ENCODE assay signal across 8 cellular contexts in genomic region chr1:154972517-154973343, GRCh38. TPM values are rescaled to one million over a fixed set of nuclear protein-coding genes. Genes with fewer than 3 reads are reported as not detected.
DNase-seq lines count a peak whose midpoint lies in the region; ATAC-seq, FAIRE-seq and TF ChIP-seq lines count a peak whose summit lies in the region.

No MANE protein-coding gene starts in this region.

- no peak for FAIRE-seq in frontal cortex (lab: Jason Lieb, UNC)

- TF ChIP-seq EP300 in tibial nerve (IDR thresholded peaks at IDR 0.05), result peak in 1 of 2 donors; percentile 75

- H2AFZ ChIP-seq in Loucy (ENCODE audit: low read length), result no peak overlapping the region

- no peak for ATAC-seq in CD4-positive, alpha-beta T cell (ENCODE audit: poor library complexity)
- ATAC-seq in left colon (peak; percentile 2), GM18868 (IDR thresholded peaks at IDR 0.05; ENCODE audit: unreplicated experiment) (no peak)

- peak overlapping the region; percentile 95 for H3K9ac ChIP-seq in Loucy (ENCODE audit: low read depth, low read length, poor library complexity, severe bottlenecking)

- H3F3A ChIP-seq in Loucy (ENCODE audit: low read depth), result peaks cover 3% of the 10 kb centered on the region; the same call in 1 of the 2 replicates

- CTCF ChIA-PET in CD4-positive, alpha-beta T cell (lab: Charles Lee), result interaction anchor here (0.7 to 10.7 kb wide), 9 partner anchors 10 to 89 kb away, joined by 3 to 71 read pairs (median 5); partner anchors contain the start of genes PBXIP1 and PYGO2

- peak overlapping the region; percentile 94 for H3K27ac ChIP-seq in CD4-positive, alpha-beta T cell (ENCODE audit: low read depth, low read length)
- H3K27ac ChIP-seq in tibial nerve, result peak overlapping the region; percentile 96 to 100 (median 99)

- in situ Hi-C loops in T47D (cut with HindIII; ENCODE audit: low pct_unique_long_range_greater_than_20kb, low sequenced_read_pairs), result no loop called here

- H3K9me2 ChIP-seq in Loucy (replicated peaks; ENCODE audit: low read depth, low read length), result no peaks in the 10 kb centered on the region

- H3K9me3 Mint-ChIP-seq in CD4-positive, alpha-beta T cell, result no peaks in the 10 kb centered on the region

- peaks cover 30% of the 10 kb centered on the region for H3K4me1 Mint-ChIP-seq in CD4-positive, alpha-beta T cell (ENCODE audit: low read depth)

- H3K27ac Mint-ChIP-seq in CD4-positive, alpha-beta T cell, result no peak overlapping the region

- H3K36me3 Mint-ChIP-seq in CD4-positive, alpha-beta T cell (ENCODE audit: low read depth), result peaks cover 28% of the 10 kb centered on the region

- intact Hi-C loops in CD4-positive, alpha-beta T cell (cut with DNase I, micrococcal nuclease), result loop anchor here in 1 of 2 experiments (2.0 kb wide), 2 partner anchors 16 to 44 kb away; partner anchors contain the start of gene PBXIP1
- intact Hi-C loops in left colon (cut with DNase I, micrococcal nuclease), result no loop called here

- no peak overlapping the region for H3K4me3 Mint-ChIP-seq in CD4-positive, alpha-beta T cell

- no peak for TF ChIP-seq CTCF in CD4-positive, alpha-beta T cell (IDR thresholded peaks at IDR 0.05)
- TF ChIP-seq CTCF in Loucy (conservative IDR thresholded peaks at IDR 0.05; ENCODE audit: low read length), result no peak
- TF ChIP-seq CTCF in tibial nerve (IDR thresholded peaks at IDR 0.05), result no peak

- peaks cover 79% of the 10 kb centered on the region for H3K79me2 ChIP-seq in Loucy (ENCODE audit: insufficient read depth, low read length)

- peaks cover 53% of the 10 kb centered on the region for H3K4me1 ChIP-seq in Loucy (ENCODE audit: insufficient read depth, low read length, poor library complexity, severe bottlenecking)
- H3K4me1 ChIP-seq in tibial nerve, result peaks cover 0 to 72% (median 47%) of the 10 kb centered on the region in 4 donors

- no peaks in the 10 kb centered on the region for H3K27me3 Mint-ChIP-seq in CD4-positive, alpha-beta T cell

- WGBS in tibial nerve, 2 donors, result 24 to 30% methylated on average over 18 of the region's 18 CpGs

- no peak for DNase-seq in CD4-positive, alpha-beta T cell
- DNase-seq in T47D (ENCODE audit: low read depth in 1 of 2, low spot score in 1 of 2), result peak; percentile 49 to 93
- DNase-seq in left colon, result peak; percentile 49 to 81
- peak in 1 of 2 donors; percentile 44 for DNase-seq in tibial nerve (ENCODE audit: low spot score in 2 of 2)
- DNase-seq in retina, result no peak
- no peak for DNase-seq in frontal cortex (ENCODE audit: low spot score in 2 of 2)

- peak overlapping the region; percentile 94 for H3K4me3 ChIP-seq in Loucy (ENCODE audit: low read length, poor library complexity, severe bottlenecking)
- peak overlapping the region in 2 of 4 donors; percentile 66 to 75 for H3K4me3 ChIP-seq in tibial nerve

- TF ChIP-seq POLR2A in tibial nerve (IDR thresholded peaks at IDR 0.05), result no peak

- H3K36me3 ChIP-seq in Loucy (ENCODE audit: insufficient read depth, low read length) (peaks cover 9% of the 10 kb centered on the region; the same call in 1 of the 2 replicates), tibial nerve (peaks cover 0 to 17% (median 4%) of the 10 kb centered on the region in 3 donors)

- peaks cover 28% of the 10 kb centered on the region for H4K20me1 ChIP-seq in Loucy (ENCODE audit: insufficient read depth, low read length, poor library complexity, severe bottlenecking)

- POLR2A ChIA-PET in CD4-positive, alpha-beta T cell (lab: Charles Lee), result interaction anchor here (0.7 to 5.6 kb wide), 14 partner anchors 11 to 646 kb away, joined by 3 to 46 read pairs (median 12); partner anchors contain the start of genes ADAM15, FLAD1, PBXIP1 and PMVK

- peak overlapping the region; percentile 73 for H3K4me2 ChIP-seq in Loucy (ENCODE audit: low read depth, low read length, poor library complexity, severe bottlenecking)

- H3K27me3 ChIP-seq in CD4-positive, alpha-beta T cell (ENCODE audit: control insufficient read depth, insufficient read depth, low read length), result no peaks in the 10 kb centered on the region
- H3K27me3 ChIP-seq in Loucy (ENCODE audit: insufficient read depth, low read length, poor library complexity, severe bottlenecking) (no peaks in the 10 kb centered on the region), tibial nerve (no peaks in the 10 kb centered on the region)

- no peaks in the 10 kb centered on the region for H3K9me3 ChIP-seq in CD4-positive, alpha-beta T cell (ENCODE audit: control insufficient read depth, low read length)
- no peaks in the 10 kb centered on the region for H3K9me3 ChIP-seq in Loucy (ENCODE audit: insufficient read depth, low read depth, low read length)
- H3K9me3 ChIP-seq in tibial nerve, result no peaks in the 10 kb centered on the region

RNA-seq across cellular contexts. Expression of gene CKS1B, which starts 1.8 kb away (rescaled TPM):
- total RNA-seq in CD4-positive, alpha-beta T cell, result 1 to 10 TPM; 1.4 to 3.9 TPM
- total RNA-seq in left colon, result 10 to 100 TPM; 22.8 to 35.7 TPM
- total RNA-seq in tibial nerve, result 10 to 100 TPM; 35.2 to 40.5 (median 37.3) TPM
- 12.6 TPM for total RNA-seq in frontal cortex

RNA-seq across cellular contexts. Expression of gene SHC1, which starts 2.2 kb away (rescaled TPM):
- 10 to 100 TPM; 59.9 to 60.0 TPM for total RNA-seq in CD4-positive, alpha-beta T cell
- 100 to 1,000 TPM in 1 of 2 donors, 10 to 100 TPM in 1; 95.3 to 108 TPM for total RNA-seq in left colon
- 100 to 1,000 TPM in 2 of 4 donors, 10 to 100 TPM in 2; 82.9 to 168 (median 101) TPM for total RNA-seq in tibial nerve
- total RNA-seq in frontal cortex, result 6.9 TPM

RNA-seq across cellular contexts. Expression of gene FLAD1, which starts 10.4 kb away (rescaled TPM):
- 10 to 100 TPM; 16.7 to 19.4 TPM for total RNA-seq in CD4-positive, alpha-beta T cell
- total RNA-seq in left colon (10 to 100 TPM; 32.8 to 43.7 TPM), tibial nerve (10 to 100 TPM; 17.4 to 33.6 (median 23.6) TPM), frontal cortex (17.9 TPM)

RNA-seq across cellular contexts. Expression of gene PYGO2, which starts 11.1 kb away (rescaled TPM):
- 10 to 100 TPM; 30.3 to 32.8 TPM for total RNA-seq in CD4-positive, alpha-beta T cell
- total RNA-seq in left colon (10 to 100 TPM; 27.0 to 31.3 TPM), tibial nerve (10 to 100 TPM; 18.6 to 24.3 (median 23.5) TPM), frontal cortex (9.4 TPM)

RNA-seq across cellular contexts. Expression of gene PBXIP1, which starts 16.8 kb away (rescaled TPM):
- total RNA-seq in CD4-positive, alpha-beta T cell, result 100 to 1,000 TPM; 434 to 440 TPM
- total RNA-seq in left colon (10 to 100 TPM; 33.4 to 61.2 TPM), tibial nerve (100 to 1,000 TPM in 2 of 4 donors, 10 to 100 TPM in 2; 52.5 to 120 (median 97.9) TPM), frontal cortex (15.1 TPM)

Comparison
In these comparisons a context has a peak if more than half of its experiments do, and no peak if none do; other contexts are left out.
1. DNase-seq: peak in T47D (2 of 2) and left colon (2 of 2); none in CD4-positive, alpha-beta T cell (0 of 10), retina (single experiment) and frontal cortex (0 of 2).